8 cellular contexts compared by ENCODE assay signal in genomic region chr1:37474697-37475379, GRCh38. TPM values are rescaled to one million over a fixed set of nuclear protein-coding genes. Genes with fewer than 3 reads are reported as not detected.
DNase-seq lines count a peak whose midpoint lies in the region; ATAC-seq, FAIRE-seq and TF ChIP-seq lines count a peak whose summit lies in the region.

No MANE protein-coding gene starts in this region.

- peak; percentile 2 for ATAC-seq in GM19023 (IDR thresholded peaks at IDR 0.05; ENCODE audit: unreplicated experiment)
- ATAC-seq in lower lobe of right lung: peak; percentile 0 to 1

- H2AFZ ChIP-seq in OCI-LY1 (ENCODE audit: low read length): no peak overlapping the region

- H3K4me2 ChIP-seq in OCI-LY1 (ENCODE audit: low read length): peak overlapping the region; percentile 89

- H3K4me1 ChIP-seq in OCI-LY1 (ENCODE audit: insufficient read depth, low read length, severe bottlenecking) (peaks cover 59% of the 10 kb centered on the region), lower lobe of right lung (peaks cover 82% of the 10 kb centered on the region), tibial artery (peaks cover 0 to 86% (median 84%) of the 10 kb centered on the region in 4 donors)

- peaks cover 8% of the 10 kb centered on the region; the same call in 1 of the 2 replicates for H3K79me2 ChIP-seq in OCI-LY1 (ENCODE audit: insufficient read depth, low read length)

- H3K4me3 ChIP-seq in OCI-LY1 (ENCODE audit: low read depth, low read length, poor library complexity, severe bottlenecking) (peak overlapping the region; percentile 97), lower lobe of right lung (peak overlapping the region; percentile 83), tibial artery (peak overlapping the region; percentile 89 to 96)

- DNase-seq in caudate nucleus (lab: John Stamatoyannopoulos, UW) (peak in 1 of 61 donors; percentile 44), lower lobe of right lung (peak; percentile 56), tibial artery (no peak), H4 (ENCODE audit: low spot score) (no peak), COLO668 (lab: John Stamatoyannopoulos, UW; ENCODE audit: unreplicated experiment) (no peak), frontal cortex (ENCODE audit: low spot score in 2 of 2) (no peak)

- H3K27me3 ChIP-seq in OCI-LY1 (ENCODE audit: insufficient read depth, low read length) (no peaks in the 10 kb centered on the region), lower lobe of right lung (ENCODE audit: low read depth) (no peaks in the 10 kb centered on the region), tibial artery (no peaks in the 10 kb centered on the region)

- H3K36me3 ChIP-seq in OCI-LY1 (ENCODE audit: insufficient read depth, low read length) (peaks cover 28% of the 10 kb centered on the region), lower lobe of right lung (peaks cover 21% of the 10 kb centered on the region), tibial artery (peaks cover 0 to 19% (median 10%) of the 10 kb centered on the region in 3 donors)

- no peaks in the 10 kb centered on the region for H3K9me2 ChIP-seq in OCI-LY1 (ENCODE audit: low read depth, low read length)

- H3K27ac ChIP-seq in OCI-LY1 (ENCODE audit: low read depth, low read length, poor library complexity, severe bottlenecking) (peak overlapping the region; percentile 95), caudate nucleus (ENCODE audit: low read depth, low read length) (peak overlapping the region; percentile 79), lower lobe of right lung (peak overlapping the region; percentile 96), tibial artery (peak overlapping the region; percentile 97 to 99)

- no peaks in the 10 kb centered on the region for H4K20me1 ChIP-seq in OCI-LY1 (ENCODE audit: insufficient read depth, low read length)

- no peak for FAIRE-seq in frontal cortex (lab: Jason Lieb, UNC)

- TF ChIP-seq CTCF in OCI-LY1 (IDR thresholded peaks at IDR 0.05; ENCODE audit: low read length) (no peak), lower lobe of right lung (IDR thresholded peaks at IDR 0.05) (no peak), tibial artery (IDR thresholded peaks at IDR 0.05) (no peak)

- H3K9ac ChIP-seq in OCI-LY1 (ENCODE audit: low read length): peak overlapping the region; percentile 94

- no peaks in the 10 kb centered on the region for H3K9me3 ChIP-seq in OCI-LY1 (ENCODE audit: low read length)
- H3K9me3 ChIP-seq in lower lobe of right lung: no peaks in the 10 kb centered on the region
- H3K9me3 ChIP-seq in tibial artery: no peaks in the 10 kb centered on the region

- intact Hi-C loops in lower lobe of right lung (cut with DNase I) (no loop called here), tibial artery (cut with DNase I; ENCODE audit: low total_unique reads) (no loop called here)

- H3F3A ChIP-seq in OCI-LY1 (ENCODE audit: insufficient read depth, low read length): peaks cover 7% of the 10 kb centered on the region; the same call in 1 of the 2 replicates

RNA-seq across cellular contexts. Expression of gene ZC3H12A, which starts 0.5 kb away (rescaled TPM):
- total RNA-seq in lower lobe of right lung: 12.8 TPM
- 2.9 TPM in 2 replicates for total RNA-seq in H4 (2014; rRNA removed; shearing (Covaris generic))
- 0.41 TPM for total RNA-seq in frontal cortex

RNA-seq across cellular contexts. Expression of gene MEAF6, which starts 39.7 kb away (rescaled TPM):
- 59.5 TPM for total RNA-seq in lower lobe of right lung
- 113 and 172 TPM in 2 replicates for total RNA-seq in H4 (2014; rRNA removed; shearing (Covaris generic))
- total RNA-seq in frontal cortex: 147 TPM
